11 cellular contexts compared by ENCODE assay signal in genomic region chr10:29926649-29927048, GRCh38.
DNase-seq lines count a peak whose midpoint lies in the region; ATAC-seq and TF ChIP-seq lines count a peak whose summit lies in the region.
"Had no signal": no experiment of that assay in that cellular context is flagged by ENCODE, and none has a peak within 500 bp of the region (broad histone marks: within the 10 kb centered on the region; RNA-seq: fewer than 3 reads in every experiment).

No MANE protein-coding gene starts in this region.

- H3K9ac ChIP-seq in mammary epithelial cell (ENCODE audit: insufficient read depth, low read length) (no peak overlapping the region), liver (ENCODE audit: low read depth in 1 of 2, low read length in 2 of 2) (no peak overlapping the region)

- H3K4me3 Mint-ChIP-seq in HFFc6, result no peak overlapping the region
- no peak overlapping the region for H3K4me3 Mint-ChIP-seq in CD4-positive, alpha-beta memory T cell
- H3K4me3 Mint-ChIP-seq in activated CD8-positive, alpha-beta T cell treated with anti-CD3 and anti-CD28 coated beads for 36 hours, result no peak overlapping the region
- H3K4me3 Mint-ChIP-seq in CD8-positive, alpha-beta T cell, result no peak overlapping the region
- H3K4me3 Mint-ChIP-seq: effector memory CD8-positive, alpha-beta T cell had no signal

- H3K4me1 Mint-ChIP-seq in HFFc6 (ENCODE audit: low read depth), result no peaks in the 10 kb centered on the region
- H3K4me1 Mint-ChIP-seq in CD4-positive, alpha-beta memory T cell, result no peaks in the 10 kb centered on the region
- peaks cover 3% of the 10 kb centered on the region for H3K4me1 Mint-ChIP-seq in activated CD8-positive, alpha-beta T cell treated with anti-CD3 and anti-CD28 coated beads for 36 hours (ENCODE audit: low read depth)
- H3K4me1 Mint-ChIP-seq in CD8-positive, alpha-beta T cell (ENCODE audit: low read depth), result no peaks in the 10 kb centered on the region

- H3K27me3 ChIP-seq in mammary epithelial cell (ENCODE audit: insufficient read depth, low read length), result no peaks in the 10 kb centered on the region
- no peaks in the 10 kb centered on the region for H3K27me3 ChIP-seq in liver (ENCODE audit: control insufficient read depth in 4 of 4, insufficient read depth in 4 of 4, low read length in 3 of 4)
- no peaks in the 10 kb centered on the region for H3K27me3 ChIP-seq in CD4-positive, alpha-beta memory T cell (ENCODE audit: insufficient read depth, low read length)
- no peaks in the 10 kb centered on the region for H3K27me3 ChIP-seq in CD8-positive, alpha-beta T cell (ENCODE audit: insufficient read depth, low read length)
- H3K27me3 ChIP-seq: Peyer's patch had no signal

- H3K36me3 Mint-ChIP-seq in HFFc6 (ENCODE audit: low read depth), result no peaks in the 10 kb centered on the region
- no peaks in the 10 kb centered on the region for H3K36me3 Mint-ChIP-seq in CD4-positive, alpha-beta memory T cell
- no peaks in the 10 kb centered on the region for H3K36me3 Mint-ChIP-seq in activated CD8-positive, alpha-beta T cell treated with anti-CD3 and anti-CD28 coated beads for 36 hours (ENCODE audit: low read depth)
- H3K36me3 Mint-ChIP-seq in CD8-positive, alpha-beta T cell, result no peaks in the 10 kb centered on the region

- POLR2A ChIA-PET in CD4-positive, alpha-beta memory T cell (lab: Charles Lee; ENCODE audit: partially characterized antibody), result no interaction called here
- POLR2A ChIA-PET in activated CD8-positive, alpha-beta T cell treated with anti-CD3 and anti-CD28 coated beads for 36 hours (lab: Charles Lee), result no interaction called here
- POLR2A ChIA-PET in CD8-positive, alpha-beta T cell (lab: Charles Lee), result no interaction called here

- DNase-seq in AG08395 (ENCODE audit: low spot score), result peak; percentile 66
- DNase-seq in HFFc6, result peak; percentile 25
- peak; percentile 54 for DNase-seq in mammary epithelial cell
- DNase-seq in CD4-positive, alpha-beta memory T cell, result no peak
- DNase-seq in NCI-H2196 (lab: John Stamatoyannopoulos, UW; ENCODE audit: unreplicated experiment), result no peak
- DNase-seq in activated CD8-positive, alpha-beta T cell treated with anti-CD3 and anti-CD28 coated beads for 36 hours, result no peak
- no peak for DNase-seq in CD8-positive, alpha-beta T cell
- DNase-seq: effector memory CD8-positive, alpha-beta T cell; Peyer's patch; stimulated activated naive CD4-positive, alpha-beta T cell had no signal

- H3K4me1 ChIP-seq in mammary epithelial cell (ENCODE audit: insufficient read depth, low read length) (peaks cover 19% of the 10 kb centered on the region), liver (ENCODE audit: control insufficient read depth in 4 of 4, insufficient read depth in 4 of 4, low read length in 3 of 4) (peaks cover 0 to 11% (median 3%) of the 10 kb centered on the region in 4 donors)
- no peaks in the 10 kb centered on the region for H3K4me1 ChIP-seq in CD4-positive, alpha-beta memory T cell (ENCODE audit: insufficient read depth, low read length)
- H3K4me1 ChIP-seq in CD8-positive, alpha-beta T cell (ENCODE audit: insufficient read depth, low read length), result no peaks in the 10 kb centered on the region
- H3K4me1 ChIP-seq: Peyer's patch had no signal

- H3K9me3 Mint-ChIP-seq in HFFc6, result peaks cover 3% of the 10 kb centered on the region
- H3K9me3 Mint-ChIP-seq in CD4-positive, alpha-beta memory T cell, result peaks cover 0 to 14% (median 7%) of the 10 kb centered on the region in 8 donors
- peaks cover 10% of the 10 kb centered on the region for H3K9me3 Mint-ChIP-seq in activated CD8-positive, alpha-beta T cell treated with anti-CD3 and anti-CD28 coated beads for 36 hours
- peaks cover 3% of the 10 kb centered on the region for H3K9me3 Mint-ChIP-seq in CD8-positive, alpha-beta T cell

- in situ Hi-C loops in mammary epithelial cell (cut with MboI; ENCODE audit: low sequenced_read_pairs in 2 of 2), result loop anchor here (5.0 to 10.0 kb wide), 2 partner anchors 68 to 76 kb away; no protein-coding TSS in a partner anchor

- no peak for ATAC-seq in activated CD8-positive, alpha-beta T cell treated with anti-CD3 and anti-CD28 coated beads for 36 hours
- ATAC-seq in CD8-positive, alpha-beta T cell, result no peak
- ATAC-seq: effector memory CD8-positive, alpha-beta T cell had no signal

- H3K9me3 ChIP-seq in mammary epithelial cell (replicated peaks; ENCODE audit: insufficient read depth, low read length) (no peaks in the 10 kb centered on the region), liver (ENCODE audit: control insufficient read depth in 4 of 4, low read length in 3 of 4) (no peaks in the 10 kb centered on the region)
- no peaks in the 10 kb centered on the region for H3K9me3 ChIP-seq in CD4-positive, alpha-beta memory T cell (ENCODE audit: control insufficient read depth in 1 of 2, low read length in 2 of 2)
- H3K9me3 ChIP-seq in CD8-positive, alpha-beta T cell (ENCODE audit: low read length), result no peaks in the 10 kb centered on the region
- H3K9me3 ChIP-seq: Peyer's patch had no signal

- peaks cover 44% of the 10 kb centered on the region for H3K27me3 Mint-ChIP-seq in HFFc6 (ENCODE audit: insufficient read depth)
- H3K27me3 Mint-ChIP-seq in CD4-positive, alpha-beta memory T cell, result peaks cover 11 to 18% of the 10 kb centered on the region in 2 donors
- H3K27me3 Mint-ChIP-seq in activated CD8-positive, alpha-beta T cell treated with anti-CD3 and anti-CD28 coated beads for 36 hours, result peaks cover 3% of the 10 kb centered on the region
- H3K27me3 Mint-ChIP-seq in CD8-positive, alpha-beta T cell (ENCODE audit: low read depth), result peaks cover 7% of the 10 kb centered on the region

- H3K79me2 ChIP-seq in mammary epithelial cell (ENCODE audit: insufficient read depth, low read length), result no peaks in the 10 kb centered on the region

- H3K27ac ChIP-seq in mammary epithelial cell (ENCODE audit: insufficient read depth, low read depth, low read length) (no peak overlapping the region), liver (ENCODE audit: low read depth in 1 of 2, low read length in 2 of 2) (no peak overlapping the region)
- H3K27ac ChIP-seq in CD4-positive, alpha-beta memory T cell (ENCODE audit: low read depth, low read length), result no peak overlapping the region
- H3K27ac ChIP-seq in CD8-positive, alpha-beta T cell (ENCODE audit: low read depth, low read length), result no peak overlapping the region
- H3K27ac ChIP-seq: Peyer's patch had no signal

- BruUV-seq in mammary epithelial cell (replicated peaks; lab: Mats Ljungman, UMichigan), result no TSS peak

- no peak overlapping the region for H3K4me2 ChIP-seq in mammary epithelial cell (ENCODE audit: insufficient read depth, low read depth, low read length)

- H3K36me3 ChIP-seq in mammary epithelial cell (ENCODE audit: insufficient read depth, low read length) (no peaks in the 10 kb centered on the region), liver (ENCODE audit: control insufficient read depth in 4 of 4, insufficient read depth in 3 of 4, low read depth in 1 of 4, low read length in 3 of 4) (no peaks in the 10 kb centered on the region)
- H3K36me3 ChIP-seq in CD4-positive, alpha-beta memory T cell (ENCODE audit: insufficient read depth, low read length), result no peaks in the 10 kb centered on the region
- H3K36me3 ChIP-seq in CD8-positive, alpha-beta T cell (ENCODE audit: insufficient read depth, low read length), result no peaks in the 10 kb centered on the region
- H3K36me3 ChIP-seq: Peyer's patch had no signal

- H3K4me3 ChIP-seq in mammary epithelial cell (replicated peaks in 1 of 3; ENCODE audit: insufficient read depth in 1 of 3, low read depth in 2 of 3, low read length in 3 of 3) (no peak overlapping the region), liver (ENCODE audit: low read depth in 1 of 3, low read length in 3 of 3) (no peak overlapping the region)
- no peak overlapping the region for H3K4me3 ChIP-seq in CD4-positive, alpha-beta memory T cell (ENCODE audit: low read length in 2 of 2)
- H3K4me3 ChIP-seq in CD8-positive, alpha-beta T cell (ENCODE audit: low read depth, low read length), result no peak overlapping the region
- H3K4me3 ChIP-seq: Peyer's patch had no signal

- CTCF ChIA-PET in mammary epithelial cell (lab: Charles Lee; ENCODE audit: low non-redundant PET), result no interaction called here
- CTCF ChIA-PET in CD4-positive, alpha-beta memory T cell (lab: Charles Lee; ENCODE audit: partially characterized antibody), result no interaction called here
- CTCF ChIA-PET in activated CD8-positive, alpha-beta T cell treated with anti-CD3 and anti-CD28 coated beads for 36 hours (lab: Charles Lee), result no interaction called here
- CTCF ChIA-PET in CD8-positive, alpha-beta T cell (lab: Charles Lee), result no interaction called here

- intact Hi-C loops in mammary epithelial cell (cut with micrococcal nuclease), result loop anchor here (1.0 to 5.0 kb wide), 4 partner anchors 20 to 315 kb away; no protein-coding TSS in a partner anchor
- intact Hi-C loops in CD4-positive, alpha-beta memory T cell (cut with micrococcal nuclease), result no loop called here
- intact Hi-C loops in activated CD8-positive, alpha-beta T cell treated with anti-CD3 and anti-CD28 coated beads for 36 hours (cut with micrococcal nuclease), result no loop called here
- intact Hi-C loops in CD8-positive, alpha-beta T cell (cut with DNase I, micrococcal nuclease), result no loop called here

- TF ChIP-seq CTCF in HFFc6 (IDR thresholded peaks at IDR 0.05) (peak; percentile 78), mammary epithelial cell (conservative IDR thresholded peaks at IDR 0.05 in 1 of 2, IDR thresholded peaks at IDR 0.05 in 1 of 2; ENCODE audit: extremely low read depth in 1 of 2, insufficient read depth in 1 of 2, low read depth in 1 of 2, low read length in 2 of 2) (peak; percentile 87 to 91), liver (IDR thresholded peaks at IDR 0.05; ENCODE audit: low read depth, low read length, missing input control) (peak; percentile 75)
- no peak for TF ChIP-seq CTCF in activated CD8-positive, alpha-beta T cell treated with anti-CD3 and anti-CD28 coated beads for 36 hours (IDR thresholded peaks at IDR 0.05)
- no peak for TF ChIP-seq CTCF in CD8-positive, alpha-beta T cell (IDR thresholded peaks at IDR 0.05)

- H4K20me1 ChIP-seq in mammary epithelial cell (ENCODE audit: insufficient read depth, low read length), result no peaks in the 10 kb centered on the region

- 32% methylated on average over 5 of the region's 6 CpGs for WGBS in mammary epithelial cell (ENCODE audit: low coverage, missing lambda C conversion rate)
- WGBS in liver, result 53% methylated on average over 6 of the region's 6 CpGs

- peak overlapping the region; percentile 37 for H2AFZ ChIP-seq in mammary epithelial cell (ENCODE audit: low read depth, low read length)

- TF ChIP-seq RAD21 in liver (IDR thresholded peaks at IDR 0.05), result peak; percentile 91 to 97

- dilution Hi-C loops in mammary epithelial cell (cut with HindIII; ENCODE audit: low sequenced_read_pairs), result loop anchor here (5.0 kb wide), 1 partner anchor 86 kb away; no protein-coding TSS in a partner anchor

- no peak overlapping the region for H3K27ac Mint-ChIP-seq in HFFc6
- peak overlapping the region in 1 of 7 donors; percentile 18 for H3K27ac Mint-ChIP-seq in CD4-positive, alpha-beta memory T cell
- H3K27ac Mint-ChIP-seq in activated CD8-positive, alpha-beta T cell treated with anti-CD3 and anti-CD28 coated beads for 36 hours, result no peak overlapping the region
- H3K27ac Mint-ChIP-seq in CD8-positive, alpha-beta T cell, result no peak overlapping the region
- H3K27ac Mint-ChIP-seq: effector memory CD8-positive, alpha-beta T cell had no signal

TF ChIP-seq in liver, 16 proteins besides CTCF, POLR2A, EP300 and RAD21 (continues in another document):
- TF ChIP-seq RXRA (IDR thresholded peaks at IDR 0.05) (peak; percentile 29 to 32), HNF4A (conservative IDR thresholded peaks at IDR 0.05) (peak; percentile 46 to 48)

Comparison
In these comparisons a context has a peak if more than half of its experiments do, and no peak if none do; other contexts are left out.
1. DNase-seq: peak in AG08395 (single experiment), HFFc6 (single experiment) and mammary epithelial cell (single experiment); none in CD4-positive, alpha-beta memory T cell (0 of 5), NCI-H2196 (single experiment), activated CD8-positive, alpha-beta T cell treated with anti-CD3 and anti-CD28 coated beads for 36 hours (single experiment) and CD8-positive, alpha-beta T cell (0 of 7).
2. CTCF ChIP-seq: peak in HFFc6 (single experiment), mammary epithelial cell (2 of 2) and liver (single experiment); none in activated CD8-positive, alpha-beta T cell treated with anti-CD3 and anti-CD28 coated beads for 36 hours (single experiment) and CD8-positive, alpha-beta T cell (single experiment).